In genomic region chr2:109615637-109616144, GRCh38 we compare ENCODE assay signal across 8 cellular contexts. TPM values are rescaled to one million over a fixed set of nuclear protein-coding genes. Genes with fewer than 3 reads are reported as not detected.
DNase-seq lines count a peak whose midpoint lies in the region; ATAC-seq and TF ChIP-seq lines count a peak whose summit lies in the region.

No MANE protein-coding gene starts in this region.

- no peak for ATAC-seq in activated T-cell treated with anti-CD3 and anti-CD28 coated beads, Interleukin-2, amount 50 U/mL, for 4 hours
- ATAC-seq in right lobe of liver (peak; percentile 4 to 32 (median 23)), thoracic aorta (ENCODE audit: insufficient number of reproducible peaks, low FRiP score, low read depth) (no peak), GM19023 (IDR thresholded peaks at IDR 0.05; ENCODE audit: unreplicated experiment) (no peak), GM19351 (IDR thresholded peaks at IDR 0.05; ENCODE audit: unreplicated experiment) (no peak)

- no peak for TF ChIP-seq CTCF in breast epithelium (IDR thresholded peaks at IDR 0.05)
- peak; percentile 17 to 35 (median 23) for TF ChIP-seq CTCF in right lobe of liver (IDR thresholded peaks at IDR 0.05)
- no peak for TF ChIP-seq CTCF in thoracic aorta (IDR thresholded peaks at IDR 0.05)

- H3K4me3 Mint-ChIP-seq in activated T-cell treated with anti-CD3 and anti-CD28 coated beads, Interleukin-2, amount 50 U/mL, for 4 hours = peak overlapping the region; percentile 54

- DNase-seq in activated T-cell treated with anti-CD3 and anti-CD28 coated beads, Interleukin-2, amount 50 U/mL, for 4 hours = no peak
- no peak for DNase-seq in activated T-cell treated with anti-CD3 and anti-CD28 coated beads for 4 hours
- no peak for DNase-seq in breast epithelium (ENCODE audit: low spot score in 2 of 2)
- DNase-seq in right lobe of liver = peak; percentile 65 to 78 (median 74)
- DNase-seq in thoracic aorta (ENCODE audit: low spot score) = no peak
- no peak for DNase-seq in NCI-H187 (lab: John Stamatoyannopoulos, UW)

- intact Hi-C loops in breast epithelium (cut with DNase I; ENCODE audit: low total_unique reads) = no loop called here
- intact Hi-C loops in right lobe of liver (cut with DNase I) = no loop called here

- H3K4me3 ChIP-seq in breast epithelium (peak overlapping the region; percentile 65 to 96 (median 86)), right lobe of liver (peak overlapping the region; percentile 65 to 82 (median 69)), thoracic aorta (peak overlapping the region; percentile 78)

- H3K4me1 Mint-ChIP-seq in activated T-cell treated with anti-CD3 and anti-CD28 coated beads, Interleukin-2, amount 50 U/mL, for 4 hours (ENCODE audit: low read depth) = peaks cover 14% of the 10 kb centered on the region

- no peaks in the 10 kb centered on the region for H3K27me3 ChIP-seq in breast epithelium
- no peaks in the 10 kb centered on the region for H3K27me3 ChIP-seq in right lobe of liver
- H3K27me3 ChIP-seq in thoracic aorta (replicated peaks; ENCODE audit: insufficient read depth) = no peaks in the 10 kb centered on the region

- H3K9me3 ChIP-seq in breast epithelium (no peaks in the 10 kb centered on the region), right lobe of liver (no peaks in the 10 kb centered on the region), thoracic aorta (no peaks in the 10 kb centered on the region)

- H3K27me3 Mint-ChIP-seq in activated T-cell treated with anti-CD3 and anti-CD28 coated beads, Interleukin-2, amount 50 U/mL, for 4 hours (ENCODE audit: low read depth) = peaks cover 48% of the 10 kb centered on the region

- no peaks in the 10 kb centered on the region for H3K9me3 Mint-ChIP-seq in activated T-cell treated with anti-CD3 and anti-CD28 coated beads, Interleukin-2, amount 50 U/mL, for 4 hours

- TF ChIP-seq POLR2A in breast epithelium (IDR thresholded peaks at IDR 0.05) = no peak
- TF ChIP-seq POLR2A in right lobe of liver (IDR thresholded peaks at IDR 0.05) = no peak

- no peaks in the 10 kb centered on the region for H3K36me3 Mint-ChIP-seq in activated T-cell treated with anti-CD3 and anti-CD28 coated beads, Interleukin-2, amount 50 U/mL, for 4 hours (ENCODE audit: insufficient read depth)

- H3K4me1 ChIP-seq in breast epithelium (peaks cover 0 to 24% of the 10 kb centered on the region in 2 donors), right lobe of liver (peaks cover 0 to 32% (median 12%) of the 10 kb centered on the region in 4 donors), thoracic aorta (ENCODE audit: control insufficient read depth in 1 of 2, low read depth in 2 of 2) (peaks cover 10 to 44% of the 10 kb centered on the region in 2 donors)

- H3K36me3 ChIP-seq in breast epithelium (no peaks in the 10 kb centered on the region), right lobe of liver (no peaks in the 10 kb centered on the region), thoracic aorta (no peaks in the 10 kb centered on the region)

- H3K27ac ChIP-seq in breast epithelium (peak overlapping the region in 1 of 2 donors; percentile 99), right lobe of liver (peak overlapping the region in 2 of 3 donors; percentile 95 to 96), thoracic aorta (peak overlapping the region in 1 of 2 donors; percentile 5)

- 15% methylated on average over 12 of the region's 24 CpGs for WGBS in right lobe of liver (ENCODE audit: insufficient coverage, low coverage, low lambda C conversion rate, missing lambda C conversion rate)

RNA-seq across cellular contexts. Expression of gene SOWAHC, which starts 1.5 kb away (rescaled TPM):
- under 1 TPM; 0.38 to 0.53 (median 0.46) TPM for total RNA-seq in activated T-cell treated with anti-CD3 and anti-CD28 coated beads, Interleukin-2, amount 50 U/mL, for 4 hours
- total RNA-seq in breast epithelium = 10 to 100 TPM in 2 of 3 donors, 1 to 10 TPM in 1; 9.1 to 18.4 (median 14.7) TPM
- total RNA-seq in right lobe of liver = 10 to 100 TPM; 13.0 to 55.1 (median 34.4) TPM
- 10 to 100 TPM; 19.4 to 29.4 TPM for total RNA-seq in thoracic aorta

RNA-seq across cellular contexts. Expression of gene SEPTIN10, which starts 1.9 kb away (rescaled TPM):
- 1 to 10 TPM in 2 of 3 donors, under 1 TPM in 1; 0.66 to 1.3 (median 1.1) TPM for total RNA-seq in activated T-cell treated with anti-CD3 and anti-CD28 coated beads, Interleukin-2, amount 50 U/mL, for 4 hours
- 100 to 1,000 TPM in 2 of 3 donors, 10 to 100 TPM in 1; 93.5 to 116 (median 100) TPM for total RNA-seq in breast epithelium
- total RNA-seq in right lobe of liver = 10 to 100 TPM; 34.6 to 52.8 (median 40.8) TPM
- total RNA-seq in thoracic aorta = 100 to 1,000 TPM in 1 of 2 donors, 10 to 100 TPM in 1; 80.0 to 106 TPM

Comparison
In these comparisons a context has a peak if more than half of its experiments do, and no peak if none do; other contexts are left out.
1. ATAC-seq: peak in right lobe of liver (4 of 4); none in activated T-cell treated with anti-CD3 and anti-CD28 coated beads, Interleukin-2, amount 50 U/mL, for 4 hours (0 of 2), thoracic aorta (single experiment), GM19023 (single experiment) and GM19351 (single experiment).
2. DNase-seq: peak in right lobe of liver (3 of 3); none in activated T-cell treated with anti-CD3 and anti-CD28 coated beads, Interleukin-2, amount 50 U/mL, for 4 hours (single experiment), activated T-cell treated with anti-CD3 and anti-CD28 coated beads for 4 hours (single experiment), breast epithelium (0 of 2), thoracic aorta (single experiment) and NCI-H187 (0 of 2).
3. CTCF ChIP-seq: peak in right lobe of liver (4 of 4); none in breast epithelium (0 of 3) and thoracic aorta (single experiment).
4. RNA of gene SOWAHC, which starts 1.5 kb away (total RNA-seq): 13.0 to 55.1 TPM in right lobe of liver, 19.4 to 29.4 TPM in thoracic aorta and 9.1 to 18.4 TPM in breast epithelium; 0.38 to 0.53 TPM in activated T-cell treated with anti-CD3 and anti-CD28 coated beads, Interleukin-2, amount 50 U/mL, for 4 hours; every median in the first group is over 4 times any median in the second.
5. RNA of gene SEPTIN10, which starts 1.9 kb away (total RNA-seq): 80.0 to 106 TPM in thoracic aorta, 93.5 to 116 TPM in breast epithelium and 34.6 to 52.8 TPM in right lobe of liver; 0.66 to 1.3 TPM in activated T-cell treated with anti-CD3 and anti-CD28 coated beads, Interleukin-2, amount 50 U/mL, for 4 hours; every median in the first group is over 10 times any median in the second.
6. Peak in every context shown above with its lines, with median percentiles within 50 percentile points of each other: H3K4me3 ChIP-seq.